1 cellular context compared by ENCODE assay signal in the genomic region with DNA sequence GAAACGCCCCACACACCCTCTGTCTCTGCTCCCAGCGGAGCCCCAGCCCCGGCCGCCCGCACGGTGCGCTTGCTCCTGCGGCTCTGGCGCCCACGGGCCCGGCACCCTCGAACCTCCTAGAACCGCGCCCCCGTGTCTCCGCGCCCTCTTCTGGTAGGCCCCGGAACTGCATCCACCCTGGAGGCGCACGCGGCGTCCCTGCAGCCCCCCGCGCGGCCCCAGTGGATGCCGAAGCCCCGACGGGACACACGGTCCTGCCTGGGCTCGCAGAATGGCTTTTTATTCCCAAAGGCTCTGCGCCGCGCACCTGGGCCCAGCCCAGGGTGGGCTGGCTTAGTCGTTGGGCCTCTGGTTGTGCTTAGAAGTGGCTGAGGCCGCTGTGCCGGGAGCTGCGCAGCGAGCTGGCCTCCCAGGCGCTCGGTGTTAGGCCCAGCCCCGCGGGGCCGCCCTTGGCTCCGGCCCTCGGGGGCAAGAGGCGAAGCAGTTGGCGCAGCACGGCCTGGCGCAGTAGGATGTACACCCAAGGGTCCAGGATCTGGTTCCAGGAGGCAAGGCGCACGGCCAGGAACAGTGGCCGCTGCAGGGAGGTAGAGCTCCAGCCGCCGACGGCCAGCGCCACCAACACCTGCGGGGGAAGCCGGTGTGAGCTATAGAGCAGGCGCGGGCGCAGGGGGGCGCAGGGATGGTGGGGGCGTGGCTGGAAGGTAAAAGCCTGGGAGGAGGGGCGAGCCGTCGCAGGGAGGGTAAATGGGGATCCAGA.
A peak's percentile ranks its signal among the peaks of the same experiment; 100 is the strongest.
TF ChIP-seq lines count a peak whose summit lies in the region.

No MANE protein-coding gene starts in this region.

TF ChIP-seq in A549, 52 proteins besides CTCF, POLR2A, EP300 and RAD21 (continued from another document):
- TF ChIP-seq, protein P1, sequence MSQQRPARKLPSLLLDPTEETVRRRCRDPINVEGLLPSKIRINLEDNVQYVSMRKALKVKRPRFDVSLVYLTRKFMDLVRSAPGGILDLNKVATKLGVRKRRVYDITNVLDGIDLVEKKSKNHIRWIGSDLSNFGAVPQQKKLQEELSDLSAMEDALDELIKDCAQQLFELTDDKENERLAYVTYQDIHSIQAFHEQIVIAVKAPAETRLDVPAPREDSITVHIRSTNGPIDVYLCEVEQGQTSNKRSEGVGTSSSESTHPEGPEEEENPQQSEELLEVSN (IDR thresholded peaks at IDR 0.05; ENCODE audit: borderline replicate concordance, low read depth), result peak; percentile 22; the same call in 1 of the 2 replicates
- TF ChIP-seq, protein P2, sequence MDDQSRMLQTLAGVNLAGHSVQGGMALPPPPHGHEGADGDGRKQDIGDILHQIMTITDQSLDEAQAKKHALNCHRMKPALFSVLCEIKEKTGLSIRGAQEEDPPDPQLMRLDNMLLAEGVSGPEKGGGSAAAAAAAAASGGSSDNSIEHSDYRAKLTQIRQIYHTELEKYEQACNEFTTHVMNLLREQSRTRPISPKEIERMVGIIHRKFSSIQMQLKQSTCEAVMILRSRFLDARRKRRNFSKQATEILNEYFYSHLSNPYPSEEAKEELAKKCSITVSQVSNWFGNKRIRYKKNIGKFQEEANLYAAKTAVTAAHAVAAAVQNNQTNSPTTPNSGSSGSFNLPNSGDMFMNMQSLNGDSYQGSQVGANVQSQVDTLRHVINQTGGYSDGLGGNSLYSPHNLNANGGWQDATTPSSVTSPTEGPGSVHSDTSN (IDR thresholded peaks at IDR 0.05), result peak; percentile 57; the same call in 1 of the 2 replicates
- TF ChIP-seq MAX (IDR thresholded peaks at IDR 0.05), result peak; percentile 75
- peak; percentile 58 for TF ChIP-seq SMC3 (IDR thresholded peaks at IDR 0.05)
- no peak for TF ChIP-seq EHF (CRISPR knock-in tag; IDR thresholded peaks at IDR 0.05)
